In the genomic region with DNA sequence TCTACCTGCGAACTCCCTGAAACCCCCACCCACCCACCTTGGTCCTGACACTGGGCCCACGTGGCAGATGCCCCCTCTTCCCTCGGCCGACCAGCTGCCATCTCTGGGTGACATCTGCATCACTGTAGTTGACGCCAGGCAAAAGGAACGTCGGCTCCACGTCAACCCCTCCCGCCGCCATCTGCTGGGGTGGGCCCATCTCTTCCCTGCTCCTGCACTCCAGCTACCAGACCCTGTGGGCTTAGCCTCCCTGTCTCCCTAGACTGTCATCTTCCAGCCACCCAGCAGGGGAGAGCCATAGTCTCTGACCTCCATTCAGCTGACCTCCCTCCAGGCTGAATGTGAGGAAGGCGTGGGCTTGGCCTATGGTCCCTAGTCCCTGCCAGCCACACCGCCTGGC, we compare ENCODE assay signal across 21 cellular contexts.
"Had no signal": no experiment of that assay in that cellular context is flagged by ENCODE, and none has a peak within 500 bp of the region (broad histone marks: within the 10 kb centered on the region; RNA-seq: fewer than 3 reads in every experiment).

No MANE protein-coding gene starts in this region.

- H3K4me2 ChIP-seq: SK-N-SH had no signal

- H3K9me3 ChIP-seq: esophagus squamous epithelium, left ventricle myocardium inferior, ovary, sigmoid colon, SK-N-SH, tibial nerve had no signal

- H3K27ac ChIP-seq: brain microvascular endothelial cell, coronary artery, esophagus squamous epithelium, left ventricle myocardium inferior, ovary, sigmoid colon, tibial nerve had no signal

- H3K36me3 Mint-ChIP-seq: activated naive CD8-positive, alpha-beta T cell; natural killer cell treated with Interleukin-12 subunit alpha and Interleukin-12 subunit beta and Interleukin-15 and Interleukin-18, amount 100 ng/mL, for 72 hours had no signal

- H3K4me3 ChIP-seq: coronary artery, esophagus squamous epithelium, left ventricle myocardium inferior, ovary, sigmoid colon, tibial nerve had no signal

- H3K9me3 Mint-ChIP-seq: activated CD4-positive, alpha-beta memory T cell treated with anti-CD3 and anti-CD28 coated beads for 36 hours; activated T-cell treated with anti-CD3 and anti-CD28 coated beads, Interleukin-2, amount 50 U/mL, for 4 hours; central memory CD8-positive, alpha-beta T cell; memory B cell; natural killer cell treated with Interleukin-12 subunit alpha and Interleukin-12 subunit beta and Interleukin-15 and Interleukin-18, amount 100 ng/mL, for 72 hours; T-cell had no signal

- H3K4me3 Mint-ChIP-seq: activated CD4-positive, alpha-beta memory T cell treated with anti-CD3 and anti-CD28 coated beads for 36 hours; activated CD8-positive, alpha-beta memory T cell treated with anti-CD3 and anti-CD28 coated beads, Interleukin-2, amount 10 ng/mL, durations not matched to agents 7 days and 5 days; activated naive CD8-positive, alpha-beta T cell; activated T-cell treated with anti-CD3 and anti-CD28 coated beads, Interleukin-2, amount 50 U/mL, for 4 hours; central memory CD8-positive, alpha-beta T cell; memory B cell; natural killer cell treated with Interleukin-12 subunit alpha and Interleukin-12 subunit beta and Interleukin-15 and Interleukin-18, amount 100 ng/mL, for 72 hours; T-cell had no signal

- DNase-seq: activated CD4-positive, alpha-beta memory T cell treated with anti-CD3 and anti-CD28 coated beads for 36 hours; activated CD8-positive, alpha-beta memory T cell treated with anti-CD3 and anti-CD28 coated beads, Interleukin-2, amount 10 ng/mL, durations not matched to agents 7 days and 5 days; activated effector memory CD4-positive, alpha-beta T cell treated with Interleukin-2 at 50 U/mL for 16 hours; activated T-cell treated with anti-CD3 and anti-CD28 coated beads, Interleukin-2, amount 50 U/mL, for 4 hours; brain microvascular endothelial cell; esophagus squamous epithelium; hippocampal formation; left ventricle myocardium inferior; ovary; sigmoid colon; SK-N-SH; stimulated activated CD4-positive, alpha-beta T cell treated with anti-CD3 and anti-CD28 coated beads, Interleukin-12 subunit alpha, Interleukin-12 subunit beta, amount 100 ng/mL, for 4 hours; stimulated activated CD4-positive, alpha-beta T cell treated with anti-CD3 and anti-CD28 coated beads, Interleukin-2, amount 100 ng/mL, for 24 hours; T-cell; T1000 had no signal

- H3K27ac Mint-ChIP-seq: activated CD4-positive, alpha-beta memory T cell treated with anti-CD3 and anti-CD28 coated beads for 36 hours; activated CD8-positive, alpha-beta memory T cell treated with anti-CD3 and anti-CD28 coated beads, Interleukin-2, amount 10 ng/mL, durations not matched to agents 7 days and 5 days; activated naive CD8-positive, alpha-beta T cell; memory B cell; natural killer cell treated with Interleukin-12 subunit alpha and Interleukin-12 subunit beta and Interleukin-15 and Interleukin-18, amount 100 ng/mL, for 72 hours; T-cell had no signal

- H3K4me1 Mint-ChIP-seq: activated CD8-positive, alpha-beta memory T cell treated with anti-CD3 and anti-CD28 coated beads, Interleukin-2, amount 10 ng/mL, durations not matched to agents 7 days and 5 days; T-cell had no signal

- H3K27me3 Mint-ChIP-seq: activated CD4-positive, alpha-beta memory T cell treated with anti-CD3 and anti-CD28 coated beads for 36 hours; activated CD8-positive, alpha-beta memory T cell treated with anti-CD3 and anti-CD28 coated beads, Interleukin-2, amount 10 ng/mL, durations not matched to agents 7 days and 5 days; activated naive CD8-positive, alpha-beta T cell; central memory CD8-positive, alpha-beta T cell; memory B cell; natural killer cell treated with Interleukin-12 subunit alpha and Interleukin-12 subunit beta and Interleukin-15 and Interleukin-18, amount 100 ng/mL, for 72 hours; T-cell had no signal

- H3K27me3 ChIP-seq: brain microvascular endothelial cell, esophagus squamous epithelium, ovary, sigmoid colon, tibial nerve had no signal

- H3K9ac ChIP-seq: SK-N-SH had no signal

- H3K4me1 ChIP-seq: esophagus squamous epithelium, left ventricle myocardium inferior, sigmoid colon, tibial nerve had no signal

- H3K36me3 ChIP-seq: brain microvascular endothelial cell, ovary had no signal
